In the genomic region with DNA sequence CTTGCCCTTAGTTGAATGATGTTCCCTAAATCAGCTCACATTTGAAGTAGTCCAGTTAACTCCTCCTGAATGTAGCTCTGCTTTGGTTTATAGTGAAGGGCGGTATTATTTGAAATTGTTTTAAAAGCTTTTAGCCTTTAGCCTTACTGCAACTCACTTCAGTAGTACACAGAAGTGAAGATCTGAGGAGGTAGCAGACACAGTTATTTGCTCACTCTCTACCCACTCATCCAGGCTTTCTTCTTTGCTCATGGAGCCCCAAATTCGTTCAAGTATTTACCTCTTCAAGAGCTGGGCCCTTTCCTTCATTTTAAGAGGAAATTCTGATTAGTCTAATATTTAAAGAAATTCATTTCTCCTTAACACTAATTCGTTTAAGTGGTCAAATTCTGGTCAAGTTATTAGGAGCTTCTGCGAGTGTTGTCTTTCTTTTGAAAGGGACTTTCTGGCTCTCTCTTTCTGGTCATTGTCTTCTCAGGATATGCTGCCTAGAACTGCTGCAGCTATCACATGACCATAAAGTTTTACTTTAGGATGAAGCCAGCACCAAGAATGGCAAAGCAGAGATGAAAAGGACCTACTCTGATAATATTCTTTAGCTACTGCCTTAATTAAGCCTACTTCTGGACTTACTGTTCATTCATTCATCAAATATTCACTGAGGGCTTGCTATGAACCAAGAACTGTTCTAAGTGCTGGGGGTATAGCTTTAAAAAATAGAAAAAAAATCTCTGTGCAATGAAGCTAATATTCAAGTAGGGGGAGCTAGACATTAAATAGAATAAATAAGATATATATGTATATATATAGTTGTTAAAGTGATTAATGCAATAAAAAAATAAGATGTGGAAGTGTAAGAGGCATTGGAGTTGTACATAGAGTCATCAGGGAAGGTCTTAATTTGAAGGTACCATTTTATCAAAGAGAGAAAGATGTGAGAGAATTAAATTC, we compare ENCODE assay signal across 11 cellular contexts.
A peak's percentile ranks its signal among the peaks of the same experiment; 100 is the strongest.
DNase-seq lines count a peak whose midpoint lies in the region; ATAC-seq, FAIRE-seq and TF ChIP-seq lines count a peak whose summit lies in the region.
"Had no signal": no experiment of that assay in that cellular context is flagged by ENCODE, and none has a peak within 500 bp of the region (broad histone marks: within the 10 kb centered on the region; RNA-seq: fewer than 3 reads in every experiment).

No MANE protein-coding gene starts in this region.

- H3K4me2 ChIP-seq in PC-9, result no peak overlapping the region

- DNase-seq in AG09309 (ENCODE audit: low read depth) (no peak), PC-9 (no peak), esophagus squamous epithelium (lab: John Stamatoyannopoulos, UW) (no peak), kidney (no peak), NCI-H2081 (lab: John Stamatoyannopoulos, UW) (no peak), NCI-H128 (lab: John Stamatoyannopoulos, UW; ENCODE audit: unreplicated experiment) (no peak)
- no peak for DNase-seq in activated CD4-positive, alpha-beta T cell treated with anti-CD3 and anti-CD28 coated beads, Interleukin-2, amount 10 ng/mL, durations not matched to agents 7 days and 5 days
- DNase-seq: activated T-cell treated with anti-CD3 and anti-CD28 coated beads, Interleukin-2, amount 50 U/mL, for 1 hour; upper lobe of left lung had no signal

- peaks cover 3% of the 10 kb centered on the region for H3K36me3 Mint-ChIP-seq in activated CD4-positive, alpha-beta T cell treated with anti-CD3 and anti-CD28 coated beads, Interleukin-2, amount 10 ng/mL, durations not matched to agents 7 days and 5 days (ENCODE audit: low read depth)

- no peak overlapping the region for H3K9ac ChIP-seq in kidney (ENCODE audit: low read length in 2 of 2)

- no peaks in the 10 kb centered on the region for H4K20me1 ChIP-seq in PC-9 (ENCODE audit: insufficient read depth)

- H3K27me3 Mint-ChIP-seq in activated CD4-positive, alpha-beta T cell treated with anti-CD3 and anti-CD28 coated beads, Interleukin-2, amount 10 ng/mL, durations not matched to agents 7 days and 5 days, result no peaks in the 10 kb centered on the region
- H3K27me3 Mint-ChIP-seq: dendritic cell treated with granulocyte-macrophage colony-stimulating factor and Interleukin-4, amounts not matched to agents 40 ng/mL and 50 ng/mL, for 4 days had no signal

- H3K79me2 ChIP-seq in PC-9 (ENCODE audit: low read depth), result no peaks in the 10 kb centered on the region

- no peak overlapping the region for H3K4me3 Mint-ChIP-seq in activated CD4-positive, alpha-beta T cell treated with anti-CD3 and anti-CD28 coated beads, Interleukin-2, amount 10 ng/mL, durations not matched to agents 7 days and 5 days
- H3K4me3 Mint-ChIP-seq: dendritic cell treated with granulocyte-macrophage colony-stimulating factor and Interleukin-4, amounts not matched to agents 40 ng/mL and 50 ng/mL, for 4 days had no signal

- no peaks in the 10 kb centered on the region for H3F3A ChIP-seq in PC-9 (ENCODE audit: insufficient read depth, low read depth)

- CTCF ChIA-PET in PC-9 (lab: Charles Lee), result interaction anchor here (0.6 to 1.3 kb wide), 4 partner anchors 36 to 683 kb away, joined by 3 read pairs; no protein-coding TSS in a partner anchor
- CTCF ChIA-PET in activated CD4-positive, alpha-beta T cell treated with anti-CD3 and anti-CD28 coated beads, Interleukin-2, amount 10 ng/mL, durations not matched to agents 7 days and 5 days (lab: Charles Lee), result interaction anchor here (0.6 to 1.3 kb wide), 4 partner anchors 8 to 812 kb away, joined by 3 to 4 read pairs (median 3); no protein-coding TSS in a partner anchor

- no peaks in the 10 kb centered on the region for H3K9me3 ChIP-seq in PC-9 (ENCODE audit: insufficient read depth, low read depth)
- H3K9me3 ChIP-seq in esophagus squamous epithelium, result no peaks in the 10 kb centered on the region
- H3K9me3 ChIP-seq in kidney (ENCODE audit: control insufficient read depth in 1 of 2, low read length in 2 of 2), result no peaks in the 10 kb centered on the region
- H3K9me3 ChIP-seq: upper lobe of left lung had no signal

- POLR2A ChIA-PET in PC-9 (lab: Charles Lee; ENCODE audit: unreplicated experiment), result interaction anchor here (1.7 kb wide), 1 partner anchor 68 kb away, joined by 11 read pairs; no protein-coding TSS in a partner anchor
- POLR2A ChIA-PET in activated CD4-positive, alpha-beta T cell treated with anti-CD3 and anti-CD28 coated beads, Interleukin-2, amount 10 ng/mL, durations not matched to agents 7 days and 5 days (lab: Charles Lee), result interaction anchor here (0.6 kb wide), 1 partner anchor 97 kb away, joined by 3 read pairs; no protein-coding TSS in a partner anchor

- H3K9me3 Mint-ChIP-seq in activated CD4-positive, alpha-beta T cell treated with anti-CD3 and anti-CD28 coated beads, Interleukin-2, amount 10 ng/mL, durations not matched to agents 7 days and 5 days, result peaks cover 2% of the 10 kb centered on the region

- H3K27ac ChIP-seq in PC-9, result no peak overlapping the region
- H3K27ac ChIP-seq in esophagus squamous epithelium, result no peak overlapping the region
- H3K27ac ChIP-seq in kidney (ENCODE audit: low read depth in 2 of 2, low read length in 2 of 2), result no peak overlapping the region

- H3K27ac Mint-ChIP-seq in activated CD4-positive, alpha-beta T cell treated with anti-CD3 and anti-CD28 coated beads, Interleukin-2, amount 10 ng/mL, durations not matched to agents 7 days and 5 days, result no peak overlapping the region
- H3K27ac Mint-ChIP-seq: dendritic cell treated with granulocyte-macrophage colony-stimulating factor and Interleukin-4, amounts not matched to agents 40 ng/mL and 50 ng/mL, for 4 days had no signal

- no peaks in the 10 kb centered on the region for H3K4me1 ChIP-seq in PC-9 (replicated peaks; ENCODE audit: insufficient read depth)
- peaks cover 0 to 6% (median 0%) of the 10 kb centered on the region in 3 donors for H3K4me1 ChIP-seq in esophagus squamous epithelium
- no peaks in the 10 kb centered on the region for H3K4me1 ChIP-seq in kidney (ENCODE audit: control insufficient read depth in 1 of 2, insufficient read depth in 1 of 2, low read depth in 1 of 2, low read length in 2 of 2)

- TF ChIP-seq CTCF in AG09309 (IDR thresholded peaks at IDR 0.05; ENCODE audit: control insufficient read depth, insufficient read depth, low read depth, low read length, missing control alignments), result peak; percentile 6
- peak; percentile 73 for TF ChIP-seq CTCF in PC-9 (conservative IDR thresholded peaks at IDR 0.05)
- peak in 4 of 6 experiments; percentile 14 to 34 (median 28) for TF ChIP-seq CTCF in esophagus squamous epithelium (IDR thresholded peaks at IDR 0.05)
- no peak for TF ChIP-seq CTCF in kidney (IDR thresholded peaks at IDR 0.05; ENCODE audit: borderline replicate concordance, extremely low read depth, insufficient read depth)

- H3K4me3 ChIP-seq in AG09309 (ENCODE audit: control insufficient read depth, low read depth, low read length) (no peak overlapping the region), PC-9 (no peak overlapping the region), esophagus squamous epithelium (no peak overlapping the region), kidney (ENCODE audit: low read length in 2 of 2) (no peak overlapping the region)
- H3K4me3 ChIP-seq: upper lobe of left lung had no signal

- 68 to 72% methylated on average over 4 of the region's 4 CpGs for WGBS in esophagus squamous epithelium, 2 donors

- intact Hi-C loops in PC-9 (cut with micrococcal nuclease; ENCODE audit: unreplicated experiment) (no loop called here), esophagus squamous epithelium (cut with DNase I) (no loop called here), kidney (cut with DNase I) (no loop called here)

- TF ChIP-seq POLR2A in esophagus squamous epithelium (IDR thresholded peaks at IDR 0.05), result no peak

- peak; percentile 44 for ATAC-seq in GM18867 (IDR thresholded peaks at IDR 0.05; ENCODE audit: unreplicated experiment)

- BruUV-seq in PC-9 (replicated peaks; lab: Mats Ljungman, UMichigan), result no TSS peak

- H3K27me3 ChIP-seq in PC-9 (ENCODE audit: insufficient read depth, low read depth), result no peaks in the 10 kb centered on the region
- H3K27me3 ChIP-seq in esophagus squamous epithelium, result no peaks in the 10 kb centered on the region
- H3K27me3 ChIP-seq: upper lobe of left lung had no signal

- H3K9me2 ChIP-seq in PC-9 (ENCODE audit: insufficient read depth), result no peaks in the 10 kb centered on the region; the same call in 1 of the 2 replicates

- no peaks in the 10 kb centered on the region for H3K36me3 ChIP-seq in PC-9 (ENCODE audit: low read depth)
- no peaks in the 10 kb centered on the region for H3K36me3 ChIP-seq in esophagus squamous epithelium
- no peaks in the 10 kb centered on the region for H3K36me3 ChIP-seq in kidney (ENCODE audit: control insufficient read depth in 1 of 2, insufficient read depth in 2 of 2, low read length in 2 of 2)
- H3K36me3 ChIP-seq: upper lobe of left lung had no signal

- FAIRE-seq in kidney (lab: Jason Lieb, UNC), result no peak

- no peak overlapping the region for H2AFZ ChIP-seq in PC-9

- H3K4me1 Mint-ChIP-seq in activated CD4-positive, alpha-beta T cell treated with anti-CD3 and anti-CD28 coated beads, Interleukin-2, amount 10 ng/mL, durations not matched to agents 7 days and 5 days, result peaks cover 18% of the 10 kb centered on the region
